Comparison of ENCODE assay signal across 9 cellular contexts in genomic region chr13:73715114-73715909, GRCh38.
DNase-seq lines count a peak whose midpoint lies in the region; ATAC-seq and TF ChIP-seq lines count a peak whose summit lies in the region.
"Had no signal": no experiment of that assay in that cellular context is flagged by ENCODE, and none has a peak within 500 bp of the region (broad histone marks: within the 10 kb centered on the region; RNA-seq: fewer than 3 reads in every experiment).

No MANE protein-coding gene starts in this region.

- H3K9me3 ChIP-seq in RWPE2 (ENCODE audit: severe bottlenecking): no peaks in the 10 kb centered on the region
- H3K9me3 ChIP-seq in thymus (ENCODE audit: control insufficient read depth): no peaks in the 10 kb centered on the region
- H3K9me3 ChIP-seq in MG63: no peaks in the 10 kb centered on the region

- 94% methylated on average over 15 of the region's 15 CpGs for WGBS in thymus

- H3K27me3 ChIP-seq in RWPE2 (ENCODE audit: insufficient read depth, poor library complexity, severe bottlenecking) (no peaks in the 10 kb centered on the region), thymus (ENCODE audit: control insufficient read depth, insufficient read depth) (no peaks in the 10 kb centered on the region), MG63 (no peaks in the 10 kb centered on the region)

- peaks cover 21% of the 10 kb centered on the region for H3K4me1 ChIP-seq in RWPE2 (ENCODE audit: insufficient read depth, poor library complexity, severe bottlenecking)
- H3K4me1 ChIP-seq in thymus (ENCODE audit: control insufficient read depth, insufficient read depth, low read length): no peaks in the 10 kb centered on the region

- TF ChIP-seq CTCF in RWPE2 (IDR thresholded peaks at IDR 0.05; ENCODE audit: poor library complexity, severe bottlenecking): no peak

- H3K27ac ChIP-seq in RWPE2 (ENCODE audit: poor library complexity, severe bottlenecking): peak overlapping the region; percentile 31
- H3K27ac ChIP-seq in thymus (ENCODE audit: low read depth): peak overlapping the region; percentile 3
- H3K27ac ChIP-seq: 22Rv1 had no signal

- no peak for ATAC-seq in RWPE2 (ENCODE audit: low read depth)

- DNase-seq in NK-92 treated with Interleukin-12 subunit alpha and Interleukin-12 subunit beta, amount 100 ng/mL, for 24 hours (lab: John Stamatoyannopoulos, UW): peak; percentile 38
- DNase-seq in NK-92 (lab: John Stamatoyannopoulos, UW; ENCODE audit: unreplicated experiment): no peak
- DNase-seq in RWPE2 (ENCODE audit: low spot score): no peak
- peak; percentile 8 for DNase-seq in dermis blood vessel endothelial cell
- DNase-seq in MG63: no peak
- no peak for DNase-seq in SW 1271 (lab: John Stamatoyannopoulos, UW)
- DNase-seq in NCI-H748 treated with DMSO at 0.1 percent for 48 hours (lab: John Stamatoyannopoulos, UW): no peak

- H3K36me3 ChIP-seq in RWPE2 (ENCODE audit: low read depth): no peaks in the 10 kb centered on the region; the same call in 1 of the 2 replicates
- peaks cover 7% of the 10 kb centered on the region for H3K36me3 ChIP-seq in thymus (ENCODE audit: control insufficient read depth, insufficient read depth)
- no peaks in the 10 kb centered on the region for H3K36me3 ChIP-seq in MG63

- no peak overlapping the region for H3K4me3 ChIP-seq in RWPE2 (ENCODE audit: severe bottlenecking)
- H3K4me3 ChIP-seq in thymus (ENCODE audit: low read length): no peak overlapping the region
- no peak overlapping the region for H3K4me3 ChIP-seq in MG63

Comparison
In these comparisons a context has a peak if more than half of its experiments do, and no peak if none do; other contexts are left out.
1. DNase-seq: peak in NK-92 treated with Interleukin-12 subunit alpha and Interleukin-12 subunit beta, amount 100 ng/mL, for 24 hours (single experiment) and dermis blood vessel endothelial cell (single experiment); none in NK-92 (single experiment), RWPE2 (single experiment), MG63 (single experiment), SW 1271 (0 of 2) and NCI-H748 treated with DMSO at 0.1 percent for 48 hours (single experiment).